ENCODE assay signal across 1 cellular context in genomic region chr16:56357765-56358322, GRCh38.
TF ChIP-seq lines count a peak whose summit lies in the region.

No MANE protein-coding gene starts in this region.

TF ChIP-seq in GM23338, 12 proteins besides CTCF, POLR2A, EP300 and RAD21 (continued from another document):
- no peak for TF ChIP-seq ETS1 (IDR thresholded peaks at IDR 0.05)
- no peak for TF ChIP-seq EZH2phosphoT487 (IDR thresholded peaks at IDR 0.05; ENCODE audit: unreplicated experiment)
- TF ChIP-seq STAT1 (IDR thresholded peaks at IDR 0.05; ENCODE audit: unreplicated experiment): no peak
- no peak for TF ChIP-seq ZNF331 (CRISPR knock-in tag; IDR thresholded peaks at IDR 0.05; ENCODE audit: low read depth)
